25 cellular contexts compared by ENCODE assay signal in the genomic region with DNA sequence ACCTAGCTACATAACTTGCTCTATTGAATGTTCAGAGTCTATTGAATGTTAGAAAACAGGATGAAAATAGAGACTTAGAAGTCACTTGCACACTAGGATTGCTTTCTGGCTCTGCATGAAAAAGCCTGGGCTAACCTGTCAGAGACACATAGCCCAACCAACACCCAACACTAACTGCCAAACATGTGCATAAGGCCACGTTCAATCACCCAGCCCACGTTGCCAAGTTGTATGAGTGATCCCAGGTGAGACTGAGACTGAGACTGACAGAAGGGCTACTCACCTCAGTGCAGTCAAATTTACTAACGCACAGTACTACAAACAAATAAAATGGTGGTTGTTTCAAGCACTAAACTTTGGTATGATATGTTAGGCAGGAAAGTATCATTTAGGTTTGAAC.
"Had no signal": no experiment of that assay in that cellular context is flagged by ENCODE, and none has a peak within 500 bp of the region (broad histone marks: within the 10 kb centered on the region; RNA-seq: fewer than 3 reads in every experiment).

No MANE protein-coding gene starts in this region.

- DNase-seq: heart right ventricle; islet precursor cell; left ventricle myocardium superior; lower lobe of right lung; mammary epithelial cell; mesenchymal stem cell; naive B cell; natural killer cell; nucleus accumbens; pancreas; posterior cingulate gyrus; retina; right cardiac atrium; sigmoid colon; small intestine; spleen; stimulated activated CD4-positive, alpha-beta T cell treated with anti-CD3 and anti-CD28 coated beads, Interleukin-4, amount 100 ng/mL, for 24 hours; stimulated activated naive CD4-positive, alpha-beta T cell; tibial artery; uterus had no signal

- ATAC-seq: heart right ventricle; left ventricle myocardium superior; lower lobe of right lung; natural killer cell; pancreas; right cardiac atrium; stimulated activated effector memory CD8-positive, alpha-beta T cell treated with anti-CD3 and anti-CD28 coated beads, Interleukin-12 subunit alpha, Interleukin-12 subunit beta, amount 100 ng/mL, for 72 hours had no signal

- H2AFZ ChIP-seq: hepatocyte had no signal

- FAIRE-seq: pancreas, small intestine had no signal

- H3K4me3 ChIP-seq: heart right ventricle, hepatocyte, lower lobe of right lung, pancreas, prostate gland, sigmoid colon, spleen, suprapubic skin, thoracic aorta, tibial artery, uterus had no signal

- H3K79me2 ChIP-seq: hepatocyte had no signal

- H3K4me1 ChIP-seq: lower lobe of right lung, prostate gland, sigmoid colon, spleen, suprapubic skin, tibial artery, uterus had no signal

- H3K9me3 ChIP-seq: heart right ventricle, lower lobe of right lung, pancreas, prostate gland, sigmoid colon, spleen, suprapubic skin, thoracic aorta, tibial artery, uterus had no signal

- H3K27me3 ChIP-seq: heart right ventricle, hepatocyte, pancreas, sigmoid colon, spleen, suprapubic skin, tibial artery, uterus had no signal

- H3K36me3 ChIP-seq: lower lobe of right lung, pancreas, prostate gland, sigmoid colon, spleen, suprapubic skin, thoracic aorta, tibial artery, uterus had no signal

- H3K4me2 ChIP-seq: hepatocyte had no signal

- H3K27ac ChIP-seq: hepatocyte, lower lobe of right lung, pancreas, prostate gland, sigmoid colon, suprapubic skin, thoracic aorta, tibial artery, uterus had no signal
